In the genomic region with DNA sequence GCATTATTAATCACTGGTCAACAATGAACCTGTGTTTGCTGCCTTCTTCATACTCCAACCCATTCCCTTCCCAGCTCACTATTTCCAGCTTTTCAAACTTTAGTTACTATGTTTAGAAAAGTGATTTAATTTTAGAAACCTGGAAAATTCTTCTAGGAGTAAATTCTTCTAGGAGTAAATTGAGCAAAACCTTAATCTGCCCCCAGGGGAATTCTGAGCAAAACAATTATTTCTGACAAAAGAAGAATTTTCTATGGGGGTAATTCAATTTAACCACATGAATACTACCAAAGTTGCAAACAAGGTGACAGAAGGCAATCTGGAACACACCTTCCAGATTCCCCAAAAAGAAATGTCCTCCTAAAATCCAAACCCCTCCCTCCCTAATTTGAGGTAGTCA, we compare ENCODE assay signal across 9 cellular contexts. TPM values are rescaled to one million over a fixed set of nuclear protein-coding genes. Genes with fewer than 3 reads are reported as not detected.
DNase-seq lines count a peak whose midpoint lies in the region; ATAC-seq and TF ChIP-seq lines count a peak whose summit lies in the region.
"Had no signal": no experiment of that assay in that cellular context is flagged by ENCODE, and none has a peak within 500 bp of the region (broad histone marks: within the 10 kb centered on the region; RNA-seq: fewer than 3 reads in every experiment).

No MANE protein-coding gene starts in this region.

- H3K27me3 Mint-ChIP-seq in mesothelial cell of epicardium (ENCODE audit: low read depth): no peaks in the 10 kb centered on the region

- H3K4me3 ChIP-seq in heart left ventricle (peak overlapping the region; percentile 67 to 98 (median 86)), breast epithelium (peak overlapping the region; percentile 65 to 89 (median 88)), vagina (peak overlapping the region; percentile 90 to 94)

- TF ChIP-seq POLR2A in heart left ventricle (IDR thresholded peaks at IDR 0.05): no peak
- no peak for TF ChIP-seq POLR2A in breast epithelium (IDR thresholded peaks at IDR 0.05)
- TF ChIP-seq POLR2A in vagina (IDR thresholded peaks at IDR 0.05): no peak

- H3K4me1 Mint-ChIP-seq in mesothelial cell of epicardium: peaks cover 33% of the 10 kb centered on the region

- no peaks in the 10 kb centered on the region for H3K36me3 Mint-ChIP-seq in mesothelial cell of epicardium

- ATAC-seq in heart left ventricle: no peak

- H3K36me3 ChIP-seq in heart left ventricle (no peaks in the 10 kb centered on the region), breast epithelium (no peaks in the 10 kb centered on the region), vagina (no peaks in the 10 kb centered on the region)

- H3K27me3 ChIP-seq in heart left ventricle (no peaks in the 10 kb centered on the region), breast epithelium (no peaks in the 10 kb centered on the region), vagina (no peaks in the 10 kb centered on the region)

- peak overlapping the region; percentile 94 for H3K27ac Mint-ChIP-seq in mesothelial cell of epicardium

- TF ChIP-seq CTCF in heart left ventricle (IDR thresholded peaks at IDR 0.05) (no peak), breast epithelium (IDR thresholded peaks at IDR 0.05) (no peak), mesothelial cell of epicardium (IDR thresholded peaks at IDR 0.05; ENCODE audit: unreplicated experiment) (no peak), vagina (IDR thresholded peaks at IDR 0.05) (no peak)

- intact Hi-C loops in heart left ventricle (cut with DNase I) (loop anchor here in 3 of 10 donors (5.0 kb wide), 3 partner anchors 45 to 150 kb away; a partner anchor contains a TSS), cardiac septum (cut with DNase I) (loop anchor here (5.0 kb wide), 1 partner anchor 45 kb away; no protein-coding TSS in a partner anchor), breast epithelium (cut with DNase I; ENCODE audit: low total_unique reads) (no loop called here), vagina (cut with DNase I) (no loop called here)

- peak overlapping the region; percentile 88 for H3K4me3 Mint-ChIP-seq in mesothelial cell of epicardium

- H3K9me3 ChIP-seq in heart left ventricle: no peaks in the 10 kb centered on the region
- H3K9me3 ChIP-seq in breast epithelium: no peaks in the 10 kb centered on the region
- H3K9me3 ChIP-seq in vagina: no peaks in the 10 kb centered on the region

- H3K27ac ChIP-seq in heart left ventricle: peak overlapping the region in 11 of 12 donors; percentile 92 to 98 (median 95)
- H3K27ac ChIP-seq in breast epithelium: peak overlapping the region; percentile 91 to 95
- H3K27ac ChIP-seq in vagina: peak overlapping the region; percentile 94

- no peaks in the 10 kb centered on the region for H3K9me3 Mint-ChIP-seq in mesothelial cell of epicardium

- peaks cover 0 to 66% (median 52%) of the 10 kb centered on the region in 12 donors for H3K4me1 ChIP-seq in heart left ventricle
- peaks cover 0 to 2% of the 10 kb centered on the region in 2 donors for H3K4me1 ChIP-seq in breast epithelium
- H3K4me1 ChIP-seq in vagina: peaks cover 64% of the 10 kb centered on the region

- DNase-seq in heart left ventricle (no peak), cardiac septum (ENCODE audit: low spot score) (no peak), breast epithelium (ENCODE audit: low spot score in 2 of 2) (no peak), mesothelial cell of epicardium (ENCODE audit: low spot score in 2 of 2, unreplicated experiment in 2 of 2) (no peak), vagina (ENCODE audit: extremely low spot score in 2 of 2) (no peak), iPS-NIHi7 (ENCODE audit: extremely low spot score) (no peak), NCI-H524 (lab: John Stamatoyannopoulos, UW) (no peak), dermis blood vessel endothelial cell (no peak)

RNA-seq across cellular contexts. Expression of a gene that starts 1.8 kb away (rescaled TPM):
- total RNA-seq in heart left ventricle: 10 to 100 TPM; 24.7 to 42.3 (median 32.6) TPM
- polyA plus RNA-seq in heart left ventricle: 10 to 100 TPM in 1 of 2 donors, 1 to 10 TPM in 1; 6.1 to 28.1 TPM
- 46.5 TPM for total RNA-seq in cardiac septum
- 10 to 100 TPM; 21.0 to 26.6 (median 24.6) TPM for total RNA-seq in breast epithelium
- total RNA-seq in mesothelial cell of epicardium: 67.6 to 71.9 TPM (median 69.4 TPM) in 3 replicates
- 23.8 TPM for total RNA-seq in vagina
- total RNA-seq in dermis blood vessel endothelial cell: 51.9 and 66.4 TPM in 2 replicates

RNA-seq across cellular contexts. Expression of a gene that starts 50.4 kb away (rescaled TPM):
- total RNA-seq in heart left ventricle (under 1 TPM in 2 of 9 donors, not detected in 7; 0.10 to 0.16 TPM), cardiac septum (not detected), breast epithelium (not detected), mesothelial cell of epicardium (0.09 to 0.18 TPM in 2 of 3 replicates, not detected in the other), vagina (not detected), dermis blood vessel endothelial cell (0.28 and 0.85 TPM in 2 replicates)
- polyA plus RNA-seq in heart left ventricle: under 1 TPM; 0.01 to 0.04 TPM
- total RNA-seq: mesenteric fat pad had no signal
